8 cellular contexts compared by ENCODE assay signal in the genomic region with DNA sequence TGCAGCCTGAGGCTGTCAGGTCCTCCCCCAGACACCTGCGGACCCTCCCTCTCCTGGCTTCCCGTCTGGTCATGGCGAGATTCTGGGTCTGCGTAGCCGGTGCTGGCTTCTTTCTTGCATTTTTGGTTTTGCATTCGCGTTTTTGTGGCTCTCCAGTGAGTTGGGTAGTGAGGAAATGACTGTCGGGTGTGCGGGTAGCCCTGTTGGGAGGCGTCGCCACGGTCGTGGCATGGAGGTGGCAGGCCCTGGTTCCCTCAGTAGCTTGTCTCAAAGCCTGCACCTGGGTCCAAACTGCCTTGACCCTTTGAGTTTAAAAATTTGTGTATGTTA. TPM values are rescaled to one million over a fixed set of nuclear protein-coding genes. Genes with fewer than 3 reads are reported as not detected.
DNase-seq lines count a peak whose midpoint lies in the region; ATAC-seq and TF ChIP-seq lines count a peak whose summit lies in the region.

No MANE protein-coding gene starts in this region.

- no peak for DNase-seq in WERI-Rb-1
- DNase-seq in mesothelial cell of epicardium (ENCODE audit: low spot score in 2 of 2, unreplicated experiment in 2 of 2) = no peak
- peak; percentile 50 for DNase-seq in stimulated activated naive B cell treated with anti-CD40 and anti-IgM and Interleukin-4, amounts not matched to agents 10 μg/mL and 1 μg/mL and 100 μg/mL, for 72 hours
- DNase-seq in UCSD-AML1 (lab: John Stamatoyannopoulos, UW; ENCODE audit: unreplicated experiment) = no peak

- peaks cover 52% of the 10 kb centered on the region for H3K4me1 Mint-ChIP-seq in mesothelial cell of epicardium
- H3K4me1 Mint-ChIP-seq in stimulated activated naive B cell treated with anti-CD40 and anti-IgM and Interleukin-4, amounts not matched to agents 10 μg/mL and 1 μg/mL and 100 μg/mL, for 72 hours = peaks cover 11 to 23% of the 10 kb centered on the region in 2 donors

- peak overlapping the region; percentile 98 for H3K27ac Mint-ChIP-seq in mesothelial cell of epicardium
- peak overlapping the region; percentile 98 for H3K27ac Mint-ChIP-seq in stimulated activated naive B cell treated with anti-CD40 and anti-IgM and Interleukin-4, amounts not matched to agents 10 μg/mL and 1 μg/mL and 100 μg/mL, for 72 hours

- H4K20me1 ChIP-seq in BLaER1 treated with 17β-estradiol and CSF1 and Interleukin-3, amounts not matched to agents 10 nM and 100 nM = peaks cover 22 to 41% (median 32%) of the 10 kb centered on the region in 11 experiments; a peak in 20 of 22 replicates

- no peaks in the 10 kb centered on the region for H3K27me3 ChIP-seq in BLaER1 treated with 17β-estradiol and CSF1 and Interleukin-3, amounts not matched to agents 10 nM and 100 nM
- no peaks in the 10 kb centered on the region for H3K27me3 ChIP-seq in WERI-Rb-1 (ENCODE audit: insufficient read depth, low read depth, severe bottlenecking)

- no peaks in the 10 kb centered on the region for H3K27me3 Mint-ChIP-seq in mesothelial cell of epicardium (ENCODE audit: low read depth)
- no peaks in the 10 kb centered on the region for H3K27me3 Mint-ChIP-seq in stimulated activated naive B cell treated with anti-CD40 and anti-IgM and Interleukin-4, amounts not matched to agents 10 μg/mL and 1 μg/mL and 100 μg/mL, for 72 hours

- H3K4me2 ChIP-seq in BLaER1 treated with 17β-estradiol and CSF1 and Interleukin-3, amounts not matched to agents 10 nM and 100 nM = peak overlapping the region; percentile 75 to 95 (median 86)

- peaks cover 32 to 52% (median 42%) of the 10 kb centered on the region in 10 experiments for H3K4me1 ChIP-seq in BLaER1 treated with 17β-estradiol and CSF1 and Interleukin-3, amounts not matched to agents 10 nM and 100 nM

- peak overlapping the region; percentile 91 to 100 (median 98) for H3K4me3 ChIP-seq in BLaER1 treated with 17β-estradiol and CSF1 and Interleukin-3, amounts not matched to agents 10 nM and 100 nM
- H3K4me3 ChIP-seq in WERI-Rb-1 (ENCODE audit: low read depth, low read length) = peak overlapping the region; percentile 72

- H3K4me3 Mint-ChIP-seq in mesothelial cell of epicardium = peak overlapping the region; percentile 97
- peak overlapping the region; percentile 91 for H3K4me3 Mint-ChIP-seq in stimulated activated naive B cell treated with anti-CD40 and anti-IgM and Interleukin-4, amounts not matched to agents 10 μg/mL and 1 μg/mL and 100 μg/mL, for 72 hours

- no peak for TF ChIP-seq CTCF in WERI-Rb-1 (IDR thresholded peaks at IDR 0.05; ENCODE audit: low read depth, low read length)
- TF ChIP-seq CTCF in mesothelial cell of epicardium (IDR thresholded peaks at IDR 0.05; ENCODE audit: unreplicated experiment) = no peak

- ATAC-seq in GM19351 (IDR thresholded peaks at IDR 0.05; ENCODE audit: unreplicated experiment) (peak; percentile 35), HG03457 (IDR thresholded peaks at IDR 0.05; ENCODE audit: unreplicated experiment) (peak; percentile 29)
- ATAC-seq in stimulated activated naive B cell treated with anti-CD40 and anti-IgM and Interleukin-4, amounts not matched to agents 10 μg/mL and 1 μg/mL and 100 μg/mL, for 72 hours (replicated peaks) = peak; percentile 58 to 70

- H3K36me3 Mint-ChIP-seq in mesothelial cell of epicardium = peaks cover 3% of the 10 kb centered on the region
- H3K36me3 Mint-ChIP-seq in stimulated activated naive B cell treated with anti-CD40 and anti-IgM and Interleukin-4, amounts not matched to agents 10 μg/mL and 1 μg/mL and 100 μg/mL, for 72 hours = peaks cover 7 to 13% of the 10 kb centered on the region in 2 donors

- H3K9ac ChIP-seq in BLaER1 treated with 17β-estradiol and CSF1 and Interleukin-3, amounts not matched to agents 10 nM and 100 nM = peak overlapping the region; percentile 90 to 96 (median 94)

- H3K9me3 ChIP-seq in BLaER1 treated with 17β-estradiol and CSF1 and Interleukin-3, amounts not matched to agents 10 nM and 100 nM (replicated peaks in 1 of 11) = no peaks in the 10 kb centered on the region
- no peaks in the 10 kb centered on the region for H3K9me3 ChIP-seq in WERI-Rb-1 (ENCODE audit: severe bottlenecking)

- peak overlapping the region; percentile 84 to 95 (median 90) for H3K27ac ChIP-seq in BLaER1 treated with 17β-estradiol and CSF1 and Interleukin-3, amounts not matched to agents 10 nM and 100 nM
- H3K27ac ChIP-seq in WERI-Rb-1 (peak overlapping the region; percentile 90), cingulate gyrus (ENCODE audit: low read depth, low read length) (peak overlapping the region; percentile 98)

- H3K9me3 Mint-ChIP-seq in mesothelial cell of epicardium = no peaks in the 10 kb centered on the region
- H3K9me3 Mint-ChIP-seq in stimulated activated naive B cell treated with anti-CD40 and anti-IgM and Interleukin-4, amounts not matched to agents 10 μg/mL and 1 μg/mL and 100 μg/mL, for 72 hours = no peaks in the 10 kb centered on the region

- peaks cover 4 to 20% (median 17%) of the 10 kb centered on the region in 11 experiments; a peak in 14 of 22 replicates for H3K36me3 ChIP-seq in BLaER1 treated with 17β-estradiol and CSF1 and Interleukin-3, amounts not matched to agents 10 nM and 100 nM
- H3K36me3 ChIP-seq in WERI-Rb-1 = peaks cover 5% of the 10 kb centered on the region; the same call in 1 of the 2 replicates

RNA-seq across cellular contexts. Expression of a gene that starts 0.3 kb away (rescaled TPM):
- total RNA-seq in mesothelial cell of epicardium = 39.7 to 42.9 TPM (median 42.2 TPM) in 3 replicates

RNA-seq across cellular contexts. Expression of a gene that starts 0.6 kb away (rescaled TPM):
- total RNA-seq in mesothelial cell of epicardium = 54.4 to 58.8 TPM (median 58.0 TPM) in 3 replicates

RNA-seq across cellular contexts. Expression of a gene that starts 47.9 kb away (rescaled TPM):
- total RNA-seq in mesothelial cell of epicardium = not detected in 3 replicates
